In genomic region chr18:61169386-61169785, GRCh38 we compare ENCODE assay signal across 1 cellular context.
TF ChIP-seq lines count a peak whose summit lies in the region.

No MANE protein-coding gene starts in this region.

TF ChIP-seq in HepG2, 621 proteins besides CTCF, POLR2A, EP300 and RAD21 (continued from another document):
- no peak for TF ChIP-seq MYPOP (CRISPR knock-in tag; IDR thresholded peaks at IDR 0.05)
TF ChIP-seq in HepG2: peak in this region for 1.
